8 cellular contexts compared by ENCODE assay signal in genomic region chr14:53152909-53153701, GRCh38. TPM values are rescaled to one million over a fixed set of nuclear protein-coding genes. Genes with fewer than 3 reads are reported as not detected.
A peak's percentile ranks its signal among the peaks of the same experiment; 100 is the strongest.
DNase-seq lines count a peak whose midpoint lies in the region; ATAC-seq, FAIRE-seq and TF ChIP-seq lines count a peak whose summit lies in the region.

Gene DDHD1 (minus strand): TSS chr14:53153323. CDS start chr14:53153098, 225 bp downstream.

- 15% methylated on average over 5 of the region's 91 CpGs for WGBS in esophagus muscularis mucosa

- no peaks in the 10 kb centered on the region for H3K9me3 ChIP-seq in HUES6 (ENCODE audit: control insufficient read depth, insufficient read depth, low read depth, low read length)
- peaks cover 0 to 9% (median 0%) of the 10 kb centered on the region in 4 donors for H3K9me3 ChIP-seq in esophagus muscularis mucosa

- peaks cover 7% of the 10 kb centered on the region for H3K27me3 ChIP-seq in HUES6 (ENCODE audit: control insufficient read depth, insufficient read depth, low read length)
- no peaks in the 10 kb centered on the region for H3K27me3 ChIP-seq in esophagus muscularis mucosa

- TF ChIP-seq CTCF in D721Med (IDR thresholded peaks at IDR 0.05; ENCODE audit: insufficient read depth, missing control alignments), result no peak
- TF ChIP-seq CTCF in esophagus muscularis mucosa (IDR thresholded peaks at IDR 0.05), result no peak

- intact Hi-C loops in esophagus muscularis mucosa (cut with DNase I), result loop anchor here (5.0 to 10.0 kb wide), 4 partner anchors 96 to 601 kb away; partner anchors contain the start of genes FERMT2, GPR137C and TXNDC16

- no peak for TF ChIP-seq POLR2A in esophagus muscularis mucosa (IDR thresholded peaks at IDR 0.05; ENCODE audit: low read depth)

- H3K27me3 Mint-ChIP-seq in activated T-cell treated with anti-CD3 and anti-CD28 coated beads, Interleukin-2, amount 50 U/mL, for 4 hours (ENCODE audit: low read depth), result no peaks in the 10 kb centered on the region

- peak within 1 kb of the TSS; percentile 54; the same call in 1 of the 2 replicates for H3K27ac ChIP-seq in HUES6 (ENCODE audit: low read depth, low read length)
- H3K27ac ChIP-seq in esophagus muscularis mucosa (replicated peaks in 1 of 4), result peak within 1 kb of the TSS; percentile 89 to 97 (median 93)

- peak within 1 kb of the TSS; percentile 100 for H3K4me3 Mint-ChIP-seq in activated T-cell treated with anti-CD3 and anti-CD28 coated beads, Interleukin-2, amount 50 U/mL, for 4 hours
- peak within 1 kb of the TSS; percentile 100 for H3K4me3 Mint-ChIP-seq in stimulated activated effector memory CD8-positive, alpha-beta T cell treated with anti-CD3 and anti-CD28 coated beads, Interleukin-12 subunit alpha, Interleukin-12 subunit beta, amount 100 ng/mL, for 72 hours

- peak within 1 kb of the TSS; percentile 99 for H3K27ac Mint-ChIP-seq in stimulated activated effector memory CD8-positive, alpha-beta T cell treated with anti-CD3 and anti-CD28 coated beads, Interleukin-12 subunit alpha, Interleukin-12 subunit beta, amount 100 ng/mL, for 72 hours

- H3K9ac ChIP-seq in HUES6 (ENCODE audit: low read length), result peak within 1 kb of the TSS; percentile 83

- peak; percentile 66 for DNase-seq in D721Med (ENCODE audit: insufficient read length, low spot score)
- peak; percentile 79 for DNase-seq in activated T-cell treated with anti-CD3 and anti-CD28 coated beads, Interleukin-2, amount 50 U/mL, for 4 hours
- DNase-seq in esophagus muscularis mucosa (ENCODE audit: extremely low spot score), result peak; percentile 93
- DNase-seq in myocyte (ENCODE audit: low read depth), result peak; percentile 79
- peak; percentile 83 to 92 for DNase-seq in stimulated activated effector memory CD8-positive, alpha-beta T cell treated with anti-CD3 and anti-CD28 coated beads, Interleukin-12 subunit alpha, Interleukin-12 subunit beta, amount 100 ng/mL, for 72 hours (ENCODE audit: low spot score in 2 of 2)

- H3K4me3 ChIP-seq in HUES6 (ENCODE audit: low read depth, low read length) (peak within 1 kb of the TSS; percentile 90), esophagus muscularis mucosa (peak within 1 kb of the TSS; percentile 76 to 93 (median 91))

- TF ChIP-seq EP300 in esophagus muscularis mucosa (IDR thresholded peaks at IDR 0.05), result no peak

- no peak for FAIRE-seq in D721Med (lab: Jason Lieb, UNC)

- peak; percentile 72 for ATAC-seq in GM21390 (IDR thresholded peaks at IDR 0.05; ENCODE audit: unreplicated experiment)
- ATAC-seq in activated T-cell treated with anti-CD3 and anti-CD28 coated beads, Interleukin-2, amount 50 U/mL, for 4 hours, result peak; percentile 80 to 81
- ATAC-seq in stimulated activated effector memory CD8-positive, alpha-beta T cell treated with anti-CD3 and anti-CD28 coated beads, Interleukin-12 subunit alpha, Interleukin-12 subunit beta, amount 100 ng/mL, for 72 hours, result peak; percentile 86

- H3K4me1 Mint-ChIP-seq in activated T-cell treated with anti-CD3 and anti-CD28 coated beads, Interleukin-2, amount 50 U/mL, for 4 hours (ENCODE audit: low read depth), result peaks cover 44% of the 10 kb centered on the region
- peaks cover 48% of the 10 kb centered on the region for H3K4me1 Mint-ChIP-seq in stimulated activated effector memory CD8-positive, alpha-beta T cell treated with anti-CD3 and anti-CD28 coated beads, Interleukin-12 subunit alpha, Interleukin-12 subunit beta, amount 100 ng/mL, for 72 hours

- H3K36me3 ChIP-seq in HUES6 (ENCODE audit: control insufficient read depth, insufficient read depth, low read length), result no peaks in the 10 kb centered on the region
- no peaks in the 10 kb centered on the region for H3K36me3 ChIP-seq in esophagus muscularis mucosa

- H3K9me3 Mint-ChIP-seq in activated T-cell treated with anti-CD3 and anti-CD28 coated beads, Interleukin-2, amount 50 U/mL, for 4 hours, result no peaks in the 10 kb centered on the region
- H3K9me3 Mint-ChIP-seq in stimulated activated effector memory CD8-positive, alpha-beta T cell treated with anti-CD3 and anti-CD28 coated beads, Interleukin-12 subunit alpha, Interleukin-12 subunit beta, amount 100 ng/mL, for 72 hours, result no peaks in the 10 kb centered on the region

- peaks cover 17% of the 10 kb centered on the region for H3K4me1 ChIP-seq in HUES6 (ENCODE audit: control insufficient read depth, insufficient read depth, low read length)
- H3K4me1 ChIP-seq in esophagus muscularis mucosa, result peaks cover 9 to 32% (median 28%) of the 10 kb centered on the region in 4 donors

- H3K36me3 Mint-ChIP-seq in activated T-cell treated with anti-CD3 and anti-CD28 coated beads, Interleukin-2, amount 50 U/mL, for 4 hours (ENCODE audit: insufficient read depth), result peaks cover 12% of the 10 kb centered on the region
- H3K36me3 Mint-ChIP-seq in stimulated activated effector memory CD8-positive, alpha-beta T cell treated with anti-CD3 and anti-CD28 coated beads, Interleukin-12 subunit alpha, Interleukin-12 subunit beta, amount 100 ng/mL, for 72 hours, result peaks cover 52% of the 10 kb centered on the region

TF ChIP-seq in PFSK-1, 5 proteins besides CTCF, POLR2A, EP300 and RAD21:
- TF ChIP-seq POLR2AphosphoS5 (IDR thresholded peaks at IDR 0.05; ENCODE audit: low read depth, low read length) (0 out of 2 replicates have a peak, but pooled peaks have one; percentile 35), SIN3A (IDR thresholded peaks at IDR 0.05; ENCODE audit: borderline replicate concordance, insufficient read depth, low read length) (no peak), TAF1 (IDR thresholded peaks at IDR 0.05; ENCODE audit: borderline replicate concordance, insufficient read depth, low read length) (peak; percentile 17; the same call in 1 of the 2 replicates), REST (IDR thresholded peaks at IDR 0.05; ENCODE audit: insufficient read depth in 1 of 2, low read depth in 2 of 2, low read length in 2 of 2) (no peak), FOXP2 (optimal IDR thresholded peaks at IDR 0.05; ENCODE audit: borderline replicate concordance, extremely low read depth, extremely low read length, insufficient read depth) (peak; percentile 0)

RNA-seq across cellular contexts. Expression of gene DDHD1, which starts in this region (rescaled TPM):
- 3.7 TPM for polyA plus RNA-seq in PFSK-1 (2012; ENCODE audit: insufficient read length, low read depth)
- total RNA-seq in activated T-cell treated with anti-CD3 and anti-CD28 coated beads, Interleukin-2, amount 50 U/mL, for 4 hours, result 10 to 100 TPM; 35.7 to 36.8 (median 36.5) TPM
- total RNA-seq in esophagus muscularis mucosa, result 10 to 100 TPM; 15.4 to 19.9 (median 16.2) TPM
- total RNA-seq in myocyte, result 13.4 and 19.9 TPM in 2 replicates
- polyA plus RNA-seq in myocyte (2012), result 5.2 TPM

Comparison
In these comparisons a context has a peak if more than half of its experiments do, and no peak if none do; other contexts are left out.
1. Peak in every context shown above with its lines: DNase-seq, ATAC-seq, H3K4me3 ChIP-seq and H3K27ac ChIP-seq.